ENCODE assay signal across 14 cellular contexts in the genomic region with DNA sequence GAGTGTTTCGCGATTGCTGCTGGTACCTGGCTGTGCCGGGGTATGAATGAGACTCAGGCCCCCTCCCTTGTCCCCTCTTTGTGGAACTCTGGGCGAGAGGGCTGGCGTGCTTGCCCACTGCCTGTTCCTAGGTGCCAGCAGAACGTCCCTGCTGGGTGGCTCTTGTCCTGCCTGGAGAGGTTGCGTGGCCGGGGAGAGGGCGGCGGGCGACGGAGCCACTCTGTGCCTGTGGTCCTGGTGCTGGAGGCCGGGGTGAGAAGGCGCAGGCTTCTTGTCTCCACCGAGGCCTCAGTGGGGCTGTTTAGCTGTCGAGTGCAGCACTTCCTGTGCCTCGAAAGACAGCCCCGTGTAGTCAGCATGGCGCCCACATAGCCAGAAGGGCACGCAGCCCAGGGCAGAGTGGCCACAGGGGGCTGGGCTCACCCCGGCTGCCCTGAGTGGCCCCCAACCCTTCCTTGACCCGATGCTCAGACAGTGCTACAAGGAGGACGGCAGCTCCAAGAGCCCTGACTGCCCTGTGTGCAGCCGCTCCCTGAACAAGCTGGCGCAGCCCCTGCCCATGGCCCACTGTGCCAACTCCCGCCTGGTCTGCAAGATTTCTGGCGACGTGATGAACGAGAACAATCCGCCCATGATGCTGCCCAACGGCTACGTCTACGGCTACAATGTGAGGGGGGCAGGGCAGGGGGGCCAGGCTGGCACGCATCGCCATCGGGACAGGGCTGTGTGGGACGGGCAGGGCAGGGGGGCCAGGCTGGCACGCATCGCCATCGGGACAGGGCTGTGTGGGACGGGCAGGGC. TPM values are rescaled to one million over a fixed set of nuclear protein-coding genes. Genes with fewer than 3 reads are reported as not detected.
DNase-seq lines count a peak whose midpoint lies in the region; ATAC-seq and TF ChIP-seq lines count a peak whose summit lies in the region.
"Had no signal": no experiment of that assay in that cellular context is flagged by ENCODE, and none has a peak within 500 bp of the region (broad histone marks: within the 10 kb centered on the region; RNA-seq: fewer than 3 reads in every experiment).

No MANE protein-coding gene starts in this region.

- H3K36me3 Mint-ChIP-seq in activated naive CD4-positive, alpha-beta T cell treated with anti-CD3 and anti-CD28 coated beads, Interleukin-2, amount 50 U/mL, for 24 hours: peaks cover 23% of the 10 kb centered on the region
- H3K36me3 Mint-ChIP-seq in activated CD4-positive, alpha-beta memory T cell treated with anti-CD3 and anti-CD28 coated beads for 36 hours: peaks cover 55% of the 10 kb centered on the region

- H3K27me3 Mint-ChIP-seq in activated naive CD4-positive, alpha-beta T cell treated with anti-CD3 and anti-CD28 coated beads, Interleukin-2, amount 50 U/mL, for 24 hours: no peaks in the 10 kb centered on the region
- no peaks in the 10 kb centered on the region for H3K27me3 Mint-ChIP-seq in activated CD4-positive, alpha-beta memory T cell treated with anti-CD3 and anti-CD28 coated beads for 36 hours
- no peaks in the 10 kb centered on the region for H3K27me3 Mint-ChIP-seq in stimulated activated naive CD8-positive, alpha-beta T cell treated with anti-CD3 and anti-CD28 coated beads, Interleukin-15, amount 100 ng/mL, for 72 hours

- peaks cover 31 to 83% (median 39%) of the 10 kb centered on the region in 3 donors for H3K36me3 ChIP-seq in esophagus squamous epithelium

- no peak for ATAC-seq in stimulated activated naive CD8-positive, alpha-beta T cell treated with anti-CD3 and anti-CD28 coated beads, Interleukin-15, amount 100 ng/mL, for 72 hours
- ATAC-seq: upper lobe of right lung had no signal

- peaks cover 32% of the 10 kb centered on the region for H3K4me1 Mint-ChIP-seq in activated naive CD4-positive, alpha-beta T cell treated with anti-CD3 and anti-CD28 coated beads, Interleukin-2, amount 50 U/mL, for 24 hours
- peaks cover 41% of the 10 kb centered on the region for H3K4me1 Mint-ChIP-seq in activated CD4-positive, alpha-beta memory T cell treated with anti-CD3 and anti-CD28 coated beads for 36 hours (ENCODE audit: low read depth)
- H3K4me1 Mint-ChIP-seq in stimulated activated naive CD8-positive, alpha-beta T cell treated with anti-CD3 and anti-CD28 coated beads, Interleukin-15, amount 100 ng/mL, for 72 hours: peaks cover 39% of the 10 kb centered on the region

- no peaks in the 10 kb centered on the region for H3K9me3 ChIP-seq in esophagus squamous epithelium
- H3K9me3 ChIP-seq: SJSA1, upper lobe of right lung had no signal

- POLR2A ChIA-PET in activated CD4-positive, alpha-beta memory T cell treated with anti-CD3 and anti-CD28 coated beads for 36 hours (lab: Charles Lee): no interaction called here

- 100% methylated on average over 6 of the region's 41 CpGs; no CpG with 5 or more reads in 1 of the 2 donors for WGBS in esophagus squamous epithelium, 2 donors

- TF ChIP-seq POLR2A in esophagus squamous epithelium (IDR thresholded peaks at IDR 0.05): no peak
- no peak for TF ChIP-seq POLR2A in erythroblast (IDR thresholded peaks at IDR 0.05; ENCODE audit: low read length)

- no peak for DNase-seq in activated naive CD4-positive, alpha-beta T cell treated with anti-CD3 and anti-CD28 coated beads, Interleukin-2, amount 50 U/mL, for 16 hours
- no peak for DNase-seq in activated CD4-positive, alpha-beta memory T cell treated with anti-CD3 and anti-CD28 coated beads for 36 hours
- DNase-seq in esophagus squamous epithelium (lab: John Stamatoyannopoulos, UW): no peak
- DNase-seq in stimulated activated naive CD8-positive, alpha-beta T cell treated with anti-CD3 and anti-CD28 coated beads, Interleukin-15, amount 100 ng/mL, for 72 hours: no peak
- no peak for DNase-seq in SW480 (ENCODE audit: low spot score)
- DNase-seq in stimulated activated CD4-positive, alpha-beta T cell treated with anti-CD3 and anti-CD28 coated beads, Interleukin-1b, Interleukin-23, amount 100 ng/mL, for 48 hours: no peak
- no peak for DNase-seq in erythroblast (lab: John Stamatoyannopoulos, UW)
- DNase-seq: Karpas-422, NCI-H1436, NCI-H446 treated with DMSO at 0.1 percent for 48 hours, upper lobe of right lung had no signal

- H3K27ac Mint-ChIP-seq in activated naive CD4-positive, alpha-beta T cell treated with anti-CD3 and anti-CD28 coated beads, Interleukin-2, amount 50 U/mL, for 24 hours: peak overlapping the region; percentile 83
- peak overlapping the region; percentile 81 for H3K27ac Mint-ChIP-seq in activated CD4-positive, alpha-beta memory T cell treated with anti-CD3 and anti-CD28 coated beads for 36 hours
- H3K27ac Mint-ChIP-seq in stimulated activated naive CD8-positive, alpha-beta T cell treated with anti-CD3 and anti-CD28 coated beads, Interleukin-15, amount 100 ng/mL, for 72 hours: peak overlapping the region; percentile 50 to 92

- H3K4me3 Mint-ChIP-seq in activated naive CD4-positive, alpha-beta T cell treated with anti-CD3 and anti-CD28 coated beads, Interleukin-2, amount 50 U/mL, for 24 hours: peak overlapping the region; percentile 44
- no peak overlapping the region for H3K4me3 Mint-ChIP-seq in activated CD4-positive, alpha-beta memory T cell treated with anti-CD3 and anti-CD28 coated beads for 36 hours
- no peak overlapping the region for H3K4me3 Mint-ChIP-seq in stimulated activated naive CD8-positive, alpha-beta T cell treated with anti-CD3 and anti-CD28 coated beads, Interleukin-15, amount 100 ng/mL, for 72 hours

- H3K4me3 ChIP-seq in esophagus squamous epithelium: no peak overlapping the region
- H3K4me3 ChIP-seq: left lung, SJSA1, upper lobe of right lung had no signal

- peak overlapping the region; percentile 63 to 77 (median 68) for H3K27ac ChIP-seq in esophagus squamous epithelium
- H3K27ac ChIP-seq: SJSA1, upper lobe of right lung had no signal

- TF ChIP-seq CTCF in esophagus squamous epithelium (IDR thresholded peaks at IDR 0.05): no peak

- intact Hi-C loops in activated CD4-positive, alpha-beta memory T cell treated with anti-CD3 and anti-CD28 coated beads for 36 hours (cut with micrococcal nuclease): no loop called here
- intact Hi-C loops in esophagus squamous epithelium (cut with DNase I): no loop called here

- H3K9me3 Mint-ChIP-seq in activated naive CD4-positive, alpha-beta T cell treated with anti-CD3 and anti-CD28 coated beads, Interleukin-2, amount 50 U/mL, for 24 hours: no peaks in the 10 kb centered on the region
- H3K9me3 Mint-ChIP-seq in activated CD4-positive, alpha-beta memory T cell treated with anti-CD3 and anti-CD28 coated beads for 36 hours: peaks cover 13% of the 10 kb centered on the region
- peaks cover 0 to 5% of the 10 kb centered on the region in 2 donors for H3K9me3 Mint-ChIP-seq in stimulated activated naive CD8-positive, alpha-beta T cell treated with anti-CD3 and anti-CD28 coated beads, Interleukin-15, amount 100 ng/mL, for 72 hours

- peaks cover 0 to 15% (median 5%) of the 10 kb centered on the region in 3 donors for H3K4me1 ChIP-seq in esophagus squamous epithelium
- H3K4me1 ChIP-seq: left lung, upper lobe of right lung had no signal

- no peaks in the 10 kb centered on the region for H3K27me3 ChIP-seq in esophagus squamous epithelium
- H3K27me3 ChIP-seq: left lung, SJSA1, upper lobe of right lung had no signal

- CTCF ChIA-PET in activated CD4-positive, alpha-beta memory T cell treated with anti-CD3 and anti-CD28 coated beads for 36 hours (lab: Charles Lee): no interaction called here

RNA-seq across cellular contexts. Expression of a gene that starts 8.9 kb away (rescaled TPM):
- total RNA-seq in activated CD4-positive, alpha-beta memory T cell treated with anti-CD3 and anti-CD28 coated beads for 36 hours: 10 to 100 TPM; 20.2 to 21.5 TPM
- 10 to 100 TPM in 3 of 4 donors, 1 to 10 TPM in 1; 7.2 to 12.8 (median 11.5) TPM for total RNA-seq in esophagus squamous epithelium

RNA-seq across cellular contexts. Expression of a gene that starts 48.5 kb away (rescaled TPM):
- 10 to 100 TPM; 47.3 to 50.3 TPM for total RNA-seq in activated CD4-positive, alpha-beta memory T cell treated with anti-CD3 and anti-CD28 coated beads for 36 hours
- total RNA-seq in esophagus squamous epithelium: 10 to 100 TPM; 56.6 to 78.7 (median 67.5) TPM
